In the genomic region with DNA sequence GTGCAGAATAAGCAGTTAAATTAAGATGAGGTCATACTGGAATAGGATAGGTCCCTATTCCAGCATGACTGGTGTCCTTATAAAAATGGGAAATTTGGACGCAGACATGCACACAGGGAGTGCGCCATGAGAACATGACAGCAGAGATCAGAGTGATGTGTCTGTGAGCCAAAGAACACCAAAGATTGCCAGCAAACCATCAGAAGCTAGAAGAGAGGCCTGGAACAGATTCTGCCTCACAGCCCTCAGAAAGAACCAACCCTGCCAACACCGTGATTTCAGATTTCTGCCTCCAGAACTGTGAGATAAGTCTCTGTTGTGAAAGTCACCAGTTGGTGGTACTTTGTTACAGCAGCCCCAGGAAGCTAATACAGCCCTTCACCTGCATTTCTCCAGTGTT, we compare ENCODE assay signal across 34 cellular contexts. TPM values are rescaled to one million over a fixed set of nuclear protein-coding genes. Genes with fewer than 3 reads are reported as not detected.
"Had no signal": no experiment of that assay in that cellular context is flagged by ENCODE, and none has a peak within 500 bp of the region (broad histone marks: within the 10 kb centered on the region; RNA-seq: fewer than 3 reads in every experiment).

No MANE protein-coding gene starts in this region.

- H3K36me3 ChIP-seq: adrenal gland, cardiac muscle cell, esophagus muscularis mucosa, gastrocnemius medialis, heart left ventricle, WERI-Rb-1 had no signal

- H3K4me3 Mint-ChIP-seq: activated CD4-positive, alpha-beta memory T cell treated with anti-CD3 and anti-CD28 coated beads for 36 hours; activated CD4-positive, alpha-beta T cell treated with anti-CD3 and anti-CD28 coated beads for 36 hours; activated CD4-positive, alpha-beta T cell treated with anti-CD3 and anti-CD28 coated beads, Interleukin-2, amount 10 ng/mL, durations not matched to agents 24 days and 14 days; activated naive CD4-positive, alpha-beta T cell treated with anti-CD3 and anti-CD28 coated beads for 36 hours; activated naive CD4-positive, alpha-beta T cell treated with anti-CD3 and anti-CD28 coated beads, Interleukin-2, amount 50 U/mL, for 24 hours; activated naive CD8-positive, alpha-beta T cell treated with anti-CD3 and anti-CD28 coated beads for 36 hours; activated naive CD8-positive, alpha-beta T cell treated with anti-CD3 and anti-CD28 coated beads, Interleukin-2, amount 50 U/mL, for 24 hours; activated T-cell treated with anti-CD3 and anti-CD28 coated beads, Interleukin-2, amount 50 U/mL, for 24 hours; activated T-cell treated with anti-CD3 and anti-CD28 coated beads, Interleukin-2, amount 50 U/mL, for 72 hours; endodermal cell; T-helper 17 cell; T-helper 2 cell treated with Interferon-gamma antibody and Interleukin-4, amounts not matched to agents 5 μg/mL and 100 μg/mL, for 36 hours had no signal

- H3K27ac ChIP-seq: adrenal gland, body of pancreas, cardiac muscle cell, esophagus muscularis mucosa, foreskin keratinocyte, gastrocnemius medialis, heart left ventricle, WERI-Rb-1 had no signal

- H3K4me3 ChIP-seq: adrenal gland, body of pancreas, cardiac muscle cell, esophagus muscularis mucosa, gastrocnemius medialis, heart left ventricle had no signal

- H3K9me3 ChIP-seq: adrenal gland, body of pancreas, esophagus muscularis mucosa, gastrocnemius medialis, heart left ventricle had no signal

- H3K4me1 ChIP-seq: adrenal gland, body of pancreas, esophagus muscularis mucosa, foreskin keratinocyte, heart left ventricle had no signal

- H3K4me1 Mint-ChIP-seq: activated CD4-positive, alpha-beta T cell treated with anti-CD3 and anti-CD28 coated beads for 36 hours; activated CD4-positive, alpha-beta T cell treated with anti-CD3 and anti-CD28 coated beads, Interleukin-2, amount 10 ng/mL, durations not matched to agents 24 days and 14 days; activated naive CD4-positive, alpha-beta T cell treated with anti-CD3 and anti-CD28 coated beads, Interleukin-2, amount 50 U/mL, for 24 hours; activated naive CD8-positive, alpha-beta T cell treated with anti-CD3 and anti-CD28 coated beads for 36 hours; activated naive CD8-positive, alpha-beta T cell treated with anti-CD3 and anti-CD28 coated beads, Interleukin-2, amount 50 U/mL, for 24 hours; endodermal cell; T-helper 17 cell had no signal

- DNase-seq: activated CD4-positive, alpha-beta memory T cell treated with anti-CD3 and anti-CD28 coated beads for 36 hours; activated CD4-positive, alpha-beta T cell treated with anti-CD3 and anti-CD28 coated beads for 36 hours; activated CD4-positive, alpha-beta T cell treated with anti-CD3 and anti-CD28 coated beads, Interleukin-2, amount 10 ng/mL, durations not matched to agents 24 days and 14 days; activated CD4-positive, CD25-positive, alpha-beta regulatory T cell; activated CD4-positive, CD25-positive, alpha-beta regulatory T cell treated with anti-CD3 and anti-CD28 coated beads, Interleukin-2, amount 50 U/mL, for 72 hours; activated CD8-positive, alpha-beta memory T cell treated with anti-CD3 and anti-CD28 coated beads, Interleukin-2, amount 50 U/mL, for 48 hours; activated effector memory CD4-positive, alpha-beta T cell treated with Interleukin-2 at 50 U/mL for 16 hours; activated naive CD4-positive, alpha-beta T cell treated with anti-CD3 and anti-CD28 coated beads for 36 hours; activated naive CD8-positive, alpha-beta T cell treated with anti-CD3 and anti-CD28 coated beads for 36 hours; activated naive CD8-positive, alpha-beta T cell treated with anti-CD3 and anti-CD28 coated beads, Interleukin-2, amount 50 U/mL, for 24 hours; activated T-cell treated with anti-CD3 and anti-CD28 coated beads for 4 hours; activated T-cell treated with anti-CD3 and anti-CD28 coated beads, Interleukin-2, amount 50 U/mL, for 24 hours; activated T-cell treated with anti-CD3 and anti-CD28 coated beads, Interleukin-2, amount 50 U/mL, for 72 hours; adrenal gland; amygdala; aorta; body of pancreas; central memory CD4-positive, alpha-beta T cell; effector CD8-positive, alpha-beta T cell; endodermal cell; foreskin keratinocyte; gastrocnemius medialis; glutamatergic neuron; heart left ventricle; hypothalamus; T-helper 1 cell; T-helper 17 cell; T1000; WERI-Rb-1 had no signal

- H3K27me3 Mint-ChIP-seq: activated naive CD8-positive, alpha-beta T cell treated with anti-CD3 and anti-CD28 coated beads for 36 hours; activated naive CD8-positive, alpha-beta T cell treated with anti-CD3 and anti-CD28 coated beads, Interleukin-2, amount 50 U/mL, for 24 hours had no signal

- ATAC-seq: activated CD4-positive, alpha-beta T cell treated with anti-CD3 and anti-CD28 coated beads for 36 hours; activated naive CD8-positive, alpha-beta T cell treated with anti-CD3 and anti-CD28 coated beads, Interleukin-2, amount 50 U/mL, for 24 hours; activated T-cell treated with anti-CD3 and anti-CD28 coated beads, Interleukin-2, amount 50 U/mL, for 72 hours; body of pancreas; foreskin keratinocyte; gastrocnemius medialis; heart left ventricle; T-helper 17 cell had no signal

- H3K9me3 Mint-ChIP-seq: activated CD4-positive, alpha-beta memory T cell treated with anti-CD3 and anti-CD28 coated beads for 36 hours; activated CD4-positive, alpha-beta T cell treated with anti-CD3 and anti-CD28 coated beads, Interleukin-2, amount 10 ng/mL, durations not matched to agents 24 days and 14 days; activated naive CD4-positive, alpha-beta T cell treated with anti-CD3 and anti-CD28 coated beads for 36 hours; activated naive CD4-positive, alpha-beta T cell treated with anti-CD3 and anti-CD28 coated beads, Interleukin-2, amount 50 U/mL, for 24 hours; activated naive CD8-positive, alpha-beta T cell treated with anti-CD3 and anti-CD28 coated beads for 36 hours; activated naive CD8-positive, alpha-beta T cell treated with anti-CD3 and anti-CD28 coated beads, Interleukin-2, amount 50 U/mL, for 24 hours; activated T-cell treated with anti-CD3 and anti-CD28 coated beads, Interleukin-2, amount 50 U/mL, for 24 hours; endodermal cell; T-helper 2 cell treated with Interferon-gamma antibody and Interleukin-4, amounts not matched to agents 5 μg/mL and 100 μg/mL, for 36 hours had no signal

- H3K27ac Mint-ChIP-seq: activated CD4-positive, alpha-beta memory T cell treated with anti-CD3 and anti-CD28 coated beads for 36 hours; activated CD4-positive, alpha-beta T cell treated with anti-CD3 and anti-CD28 coated beads for 36 hours; activated CD4-positive, alpha-beta T cell treated with anti-CD3 and anti-CD28 coated beads, Interleukin-2, amount 10 ng/mL, durations not matched to agents 24 days and 14 days; activated naive CD4-positive, alpha-beta T cell treated with anti-CD3 and anti-CD28 coated beads for 36 hours; activated naive CD4-positive, alpha-beta T cell treated with anti-CD3 and anti-CD28 coated beads, Interleukin-2, amount 50 U/mL, for 24 hours; activated naive CD8-positive, alpha-beta T cell treated with anti-CD3 and anti-CD28 coated beads for 36 hours; activated naive CD8-positive, alpha-beta T cell treated with anti-CD3 and anti-CD28 coated beads, Interleukin-2, amount 50 U/mL, for 24 hours; activated T-cell treated with anti-CD3 and anti-CD28 coated beads, Interleukin-2, amount 50 U/mL, for 24 hours; activated T-cell treated with anti-CD3 and anti-CD28 coated beads, Interleukin-2, amount 50 U/mL, for 72 hours; endodermal cell; T-helper 17 cell; T-helper 2 cell treated with Interferon-gamma antibody and Interleukin-4, amounts not matched to agents 5 μg/mL and 100 μg/mL, for 36 hours had no signal

- H3K27me3 ChIP-seq: adrenal gland, body of pancreas, cardiac muscle cell, esophagus muscularis mucosa, foreskin keratinocyte, gastrocnemius medialis, heart left ventricle had no signal

- H3K36me3 Mint-ChIP-seq: activated CD4-positive, alpha-beta memory T cell treated with anti-CD3 and anti-CD28 coated beads for 36 hours; activated naive CD4-positive, alpha-beta T cell treated with anti-CD3 and anti-CD28 coated beads, Interleukin-2, amount 50 U/mL, for 24 hours; activated naive CD8-positive, alpha-beta T cell treated with anti-CD3 and anti-CD28 coated beads for 36 hours had no signal

- FAIRE-seq: colon had no signal

RNA-seq across cellular contexts. Expression of gene EPHB1, which starts 34.7 kb away (rescaled TPM):
- total RNA-seq: activated naive CD8-positive, alpha-beta T cell treated with anti-CD3 and anti-CD28 coated beads for 36 hours had no signal
